Comparison of ENCODE assay signal across 18 cellular contexts in genomic region chr1:63686696-63687095, GRCh38.
A peak's percentile ranks its signal among the peaks of the same experiment; 100 is the strongest.
DNase-seq lines count a peak whose midpoint lies in the region; ATAC-seq and TF ChIP-seq lines count a peak whose summit lies in the region.
"Had no signal": no experiment of that assay in that cellular context is flagged by ENCODE, and none has a peak within 500 bp of the region (broad histone marks: within the 10 kb centered on the region; RNA-seq: fewer than 3 reads in every experiment).

No MANE protein-coding gene starts in this region.

- no peak overlapping the region for H2BK15ac ChIP-seq in neuronal stem cell (ENCODE audit: low read length)

- CTCF ChIA-PET in HEK293 (lab: Yijun Ruan, JAX), result interaction anchor here (0.7 kb wide), 1 partner anchor 111 kb away, joined by 6 read pairs; no protein-coding TSS in a partner anchor

- peak overlapping the region; percentile 0 for H3K9ac ChIP-seq in neuronal stem cell (ENCODE audit: low read depth, low read length, poor library complexity)
- H3K9ac ChIP-seq: BLaER1 had no signal

- H3K14ac ChIP-seq in neuronal stem cell (ENCODE audit: low read length), result no peak overlapping the region

- no peak overlapping the region for H2AFZ ChIP-seq in neuronal stem cell (ENCODE audit: low read length)

- peaks cover 0 to 1% (median under 1%) of the 10 kb centered on the region in 4 donors for H3K4me1 Mint-ChIP-seq in CD4-positive, CD25-positive, alpha-beta regulatory T cell
- H3K4me1 Mint-ChIP-seq: CD14-positive monocyte had no signal

- H3K36me3 ChIP-seq in CD4-positive, CD25-positive, alpha-beta regulatory T cell (ENCODE audit: control insufficient read depth, insufficient read depth, low read length), result no peaks in the 10 kb centered on the region
- H3K36me3 ChIP-seq in HEK293 (ENCODE audit: control insufficient read depth in 2 of 2, insufficient read depth in 1 of 2, low read length in 2 of 2) (no peaks in the 10 kb centered on the region), neuronal stem cell (replicated peaks in 1 of 2; ENCODE audit: control insufficient read depth in 2 of 2, insufficient read depth in 2 of 2, low read length in 2 of 2) (no peaks in the 10 kb centered on the region)
- H3K36me3 ChIP-seq: BE2C, BLaER1 had no signal

- H3K36me3 Mint-ChIP-seq in CD4-positive, CD25-positive, alpha-beta regulatory T cell, result no peaks in the 10 kb centered on the region
- H3K36me3 Mint-ChIP-seq: CD14-positive monocyte; CD8-positive, alpha-beta T cell had no signal

- H3K27ac Mint-ChIP-seq in CD4-positive, CD25-positive, alpha-beta regulatory T cell, result peak overlapping the region in 2 of 3 donors; percentile 27 to 61
- H3K27ac Mint-ChIP-seq: CD4-positive, alpha-beta T cell; CD8-positive, alpha-beta T cell had no signal

- no peak overlapping the region for H3K23ac ChIP-seq in neuronal stem cell (ENCODE audit: low read depth, low read length, poor library complexity)

- H3K4me1 ChIP-seq in CD4-positive, CD25-positive, alpha-beta regulatory T cell (ENCODE audit: control insufficient read depth, insufficient read depth, low read length, poor library complexity, severe bottlenecking), result no peaks in the 10 kb centered on the region
- no peaks in the 10 kb centered on the region for H3K4me1 ChIP-seq in HEK293 (ENCODE audit: control insufficient read depth, insufficient read depth, low read length)
- no peaks in the 10 kb centered on the region for H3K4me1 ChIP-seq in neuronal stem cell (ENCODE audit: control insufficient read depth in 2 of 2, insufficient read depth in 1 of 2, low read depth in 1 of 2, low read length in 2 of 2)
- H3K4me1 ChIP-seq: BE2C, BLaER1 had no signal

- POLR2A ChIA-PET in HEK293 (lab: Yijun Ruan, JAX), result no interaction called here

- no peak overlapping the region for H3K4me2 ChIP-seq in neuronal stem cell (ENCODE audit: insufficient read depth, low read length, poor library complexity, severe bottlenecking)
- H3K4me2 ChIP-seq: BLaER1 had no signal

- no peak for DNase-seq in CD4-positive, CD25-positive, alpha-beta regulatory T cell
- DNase-seq in neuronal stem cell (ENCODE audit: low spot score) (no peak), DMS114 treated with DMSO at 0.1 percent for 48 hours (lab: John Stamatoyannopoulos, UW; ENCODE audit: unreplicated experiment) (no peak), COLO668 (lab: John Stamatoyannopoulos, UW; ENCODE audit: unreplicated experiment) (no peak)
- DNase-seq: 8988T; ACHN; BE2C; C1 segment of cervical spinal cord; CD4-positive, alpha-beta T cell; CD8-positive, alpha-beta T cell; COR-L47; DMS 273 treated with DMSO at 0.1 percent for 48 hours; DMS79 treated with DMSO at 0.1 percent for 48 hours; GF-D8 had no signal

- no peak overlapping the region for H2BK12ac ChIP-seq in neuronal stem cell (ENCODE audit: low read length)

- H3K27me3 ChIP-seq in CD4-positive, CD25-positive, alpha-beta regulatory T cell (ENCODE audit: control insufficient read depth, insufficient read depth, low read length), result no peaks in the 10 kb centered on the region
- H3K27me3 ChIP-seq in neuronal stem cell (ENCODE audit: control insufficient read depth in 3 of 3, insufficient read depth in 3 of 3, low read depth in 1 of 3, low read length in 3 of 3), result peaks cover 0 to 7% (median 0%) of the 10 kb centered on the region in 3 experiments
- H3K27me3 ChIP-seq: BE2C, BLaER1 had no signal

- no peak overlapping the region for H3K4ac ChIP-seq in neuronal stem cell (ENCODE audit: low read length)

- H4K91ac ChIP-seq in neuronal stem cell (ENCODE audit: low read depth, low read length, poor library complexity), result no peak overlapping the region

- no peak for ATAC-seq in CD4-positive, CD25-positive, alpha-beta regulatory T cell (ENCODE audit: low read depth in 2 of 2)
- no peak for ATAC-seq in HG03097 (IDR thresholded peaks at IDR 0.05; ENCODE audit: low FRiP score, unreplicated experiment)
- ATAC-seq: CD8-positive, alpha-beta T cell had no signal

- H4K8ac ChIP-seq in neuronal stem cell (ENCODE audit: low read depth, low read length), result no peak overlapping the region

- TF ChIP-seq CTCF in HEK293 (tag by site-specific recombination; IDR thresholded peaks at IDR 0.05), result no peak

- no peaks in the 10 kb centered on the region for H3K27me3 Mint-ChIP-seq in CD4-positive, CD25-positive, alpha-beta regulatory T cell

- no peak overlapping the region for H3K27ac ChIP-seq in CD4-positive, CD25-positive, alpha-beta regulatory T cell (ENCODE audit: insufficient read depth, low read length, poor library complexity, severe bottlenecking)
- H3K27ac ChIP-seq in HEK293 (ENCODE audit: extremely low read depth, low read depth, low read length) (no peak overlapping the region), neuronal stem cell (replicated peaks; ENCODE audit: low read length) (no peak overlapping the region)
- H3K27ac ChIP-seq: BLaER1 had no signal

- H3K79me1 ChIP-seq in neuronal stem cell (ENCODE audit: low read depth, low read length), result no peaks in the 10 kb centered on the region

- H2BK5ac ChIP-seq in neuronal stem cell (ENCODE audit: low read length), result no peak overlapping the region

- peaks cover 0 to 2% (median 0%) of the 10 kb centered on the region in 7 donors for H3K9me3 Mint-ChIP-seq in CD4-positive, CD25-positive, alpha-beta regulatory T cell
- H3K9me3 Mint-ChIP-seq: CD4-positive, alpha-beta T cell; CD8-positive, alpha-beta T cell had no signal

- H3K9me3 ChIP-seq in CD4-positive, CD25-positive, alpha-beta regulatory T cell (ENCODE audit: control insufficient read depth in 2 of 2, low read length in 2 of 2), result no peaks in the 10 kb centered on the region
- H3K9me3 ChIP-seq in HEK293 (ENCODE audit: control insufficient read depth, insufficient read depth, low read depth, low read length) (no peaks in the 10 kb centered on the region), neuronal stem cell (replicated peaks in 1 of 2; ENCODE audit: control insufficient read depth in 2 of 2, insufficient read depth in 1 of 2, low read depth in 1 of 2, low read length in 2 of 2) (no peaks in the 10 kb centered on the region)
- H3K9me3 ChIP-seq: BE2C, BLaER1 had no signal

- WGBS in neuronal stem cell (ENCODE audit: extremely low coverage in 2 of 2, insufficient read length in 2 of 2, insufficient replicate concordance in 1 of 2), 2 donors, result 100% methylated on average over 1 of the region's 1 CpG; no CpG with 5 or more reads in 1 of the 2 donors

- no peak overlapping the region for H3K4me3 ChIP-seq in CD4-positive, CD25-positive, alpha-beta regulatory T cell (ENCODE audit: low read depth, low read length)
- no peak overlapping the region for H3K4me3 ChIP-seq in HEK293 (ENCODE audit: low read depth, low read length)
- H3K4me3 ChIP-seq in neuronal stem cell (ENCODE audit: low read length in 2 of 2), result no peak overlapping the region
- H3K4me3 ChIP-seq: BLaER1 had no signal

- H2AK5ac ChIP-seq in neuronal stem cell (ENCODE audit: low read depth, low read length), result no peak overlapping the region

- no peak overlapping the region for H3K18ac ChIP-seq in neuronal stem cell (ENCODE audit: low read length)

- H2BK120ac ChIP-seq in neuronal stem cell (ENCODE audit: low read depth, low read length), result no peak overlapping the region

- no peak overlapping the region for H3K4me3 Mint-ChIP-seq in CD4-positive, CD25-positive, alpha-beta regulatory T cell
- H3K4me3 Mint-ChIP-seq: CD14-positive monocyte; CD4-positive, alpha-beta T cell; CD8-positive, alpha-beta T cell had no signal

TF ChIP-seq in HEK293, 187 proteins besides CTCF, POLR2A, EP300 and RAD21:
- TF ChIP-seq ZNF2 (tag by site-specific recombination; IDR thresholded peaks at IDR 0.05), result no peak
- TF ChIP-seq ZNF394 (tag by site-specific recombination; IDR thresholded peaks at IDR 0.05; ENCODE audit: borderline replicate concordance), result no peak
- peak; percentile 60; the same call in 1 of the 2 replicates for TF ChIP-seq ZBTB17 (tag by site-specific recombination; IDR thresholded peaks at IDR 0.05)
- TF ChIP-seq EGR2 (tag by site-specific recombination; IDR thresholded peaks at IDR 0.05; ENCODE audit: low read depth), result no peak
- no peak for TF ChIP-seq ZBTB49 (tag by site-specific recombination; IDR thresholded peaks at IDR 0.05; ENCODE audit: low read depth)
- TF ChIP-seq ZNF184 (tag by site-specific recombination; IDR thresholded peaks at IDR 0.05), result no peak
- peak; percentile 96 for TF ChIP-seq ZNF366 (tag by site-specific recombination; conservative IDR thresholded peaks at IDR 0.05)
- TF ChIP-seq ZNF449 (tag by site-specific recombination; IDR thresholded peaks at IDR 0.05), result no peak
- TF ChIP-seq ZNF202 (tag by site-specific recombination; IDR thresholded peaks at IDR 0.05; ENCODE audit: borderline replicate concordance), result no peak
TF ChIP-seq in HEK293: peak in this region for 2.
